ENCODE assay signal across 8 cellular contexts in genomic region chr9:131372609-131372978, GRCh38. TPM values are rescaled to one million over a fixed set of nuclear protein-coding genes. Genes with fewer than 3 reads are reported as not detected.
A peak's percentile ranks its signal among the peaks of the same experiment; 100 is the strongest.
DNase-seq lines count a peak whose midpoint lies in the region; ATAC-seq and TF ChIP-seq lines count a peak whose summit lies in the region.
"Not testable (repeated sequence)": the region's sequence is repeated elsewhere in the genome, so short reads cannot be mapped to it uniquely, and the experiment has no call there.

No MANE protein-coding gene starts in this region.

- POLR2A ChIA-PET in naive thymus-derived CD8-positive, alpha-beta T cell (lab: Charles Lee) = interaction anchor here (1.0 to 4.3 kb wide), 20 partner anchors 8 to 374 kb away, joined by 3 to 61 read pairs (median 8); no protein-coding TSS in a partner anchor

- H3K36me3 ChIP-seq in BE2C, Peyer's patch: not testable (repeated sequence)

- H3K4me3 Mint-ChIP-seq in HFFc6 = peak overlapping the region; percentile 92
- H3K4me3 Mint-ChIP-seq in activated T-helper 2 cell treated with anti-CD3 and anti-CD28 coated beads, Interferon-gamma antibody, Interleukin-2, Interleukin-4, amounts not matched to agents 10 μg/mL and 5 μg/mL and 100 μg/mL, durations not matched to agents 14 hours and 24 hours and 36 hours (ENCODE audit: low read depth) = peak overlapping the region; percentile 93
- H3K4me3 Mint-ChIP-seq in dendritic cell treated with granulocyte-macrophage colony-stimulating factor and Interleukin-4, amounts not matched to agents 40 ng/mL and 50 ng/mL, for 4 days = peak overlapping the region; percentile 94
- H3K4me3 Mint-ChIP-seq in naive thymus-derived CD8-positive, alpha-beta T cell = peak overlapping the region; percentile 87 to 98 (median 95)
- peak overlapping the region; percentile 93 for H3K4me3 Mint-ChIP-seq in stimulated activated memory B cell treated with anti-CD40 and anti-IgM and Interleukin-4, amounts not matched to agents 10 μg/mL and 1 μg/mL and 100 μg/mL, for 72 hours

- not testable (repeated sequence) for TF ChIP-seq POLR2A in Peyer's patch (IDR thresholded peaks at IDR 0.05)

- H3K36me3 Mint-ChIP-seq in HFFc6 (ENCODE audit: low read depth); activated T-helper 2 cell treated with anti-CD3 and anti-CD28 coated beads, Interferon-gamma antibody, Interleukin-2, Interleukin-4, amounts not matched to agents 10 μg/mL and 5 μg/mL and 100 μg/mL, durations not matched to agents 14 hours and 24 hours and 36 hours (ENCODE audit: low read depth); naive thymus-derived CD8-positive, alpha-beta T cell; stimulated activated memory B cell treated with anti-CD40 and anti-IgM and Interleukin-4, amounts not matched to agents 10 μg/mL and 1 μg/mL and 100 μg/mL, for 72 hours: not testable (repeated sequence)
- H3K36me3 Mint-ChIP-seq in dendritic cell treated with granulocyte-macrophage colony-stimulating factor and Interleukin-4, amounts not matched to agents 40 ng/mL and 50 ng/mL, for 4 days (ENCODE audit: low read depth) = peaks cover 17% of the 10 kb centered on the region

- intact Hi-C loops in activated T-helper 2 cell treated with anti-CD3 and anti-CD28 coated beads, Interferon-gamma antibody, Interleukin-2, Interleukin-4, amounts not matched to agents 10 μg/mL and 5 μg/mL and 100 μg/mL, durations not matched to agents 14 hours and 24 hours and 36 hours (cut with micrococcal nuclease) = loop anchor here (5.0 kb wide), 1 partner anchor 35 kb away; no protein-coding TSS in a partner anchor
- intact Hi-C loops in dendritic cell treated with granulocyte-macrophage colony-stimulating factor and Interleukin-4, amounts not matched to agents 40 ng/mL and 50 ng/mL, for 4 days (cut with micrococcal nuclease) = not testable (repeated sequence)
- intact Hi-C loops in right cardiac atrium (cut with DNase I) = loop anchor here in 2 of 4 donors (5.0 to 10.0 kb wide), 2 partner anchors 102 to 105 kb away; no protein-coding TSS in a partner anchor

- H3K9me3 Mint-ChIP-seq in HFFc6; activated T-helper 2 cell treated with anti-CD3 and anti-CD28 coated beads, Interferon-gamma antibody, Interleukin-2, Interleukin-4, amounts not matched to agents 10 μg/mL and 5 μg/mL and 100 μg/mL, durations not matched to agents 14 hours and 24 hours and 36 hours; dendritic cell treated with granulocyte-macrophage colony-stimulating factor and Interleukin-4, amounts not matched to agents 40 ng/mL and 50 ng/mL, for 4 days; naive thymus-derived CD8-positive, alpha-beta T cell; stimulated activated memory B cell treated with anti-CD40 and anti-IgM and Interleukin-4, amounts not matched to agents 10 μg/mL and 1 μg/mL and 100 μg/mL, for 72 hours: not testable (repeated sequence)

- ATAC-seq in right cardiac atrium; naive thymus-derived CD8-positive, alpha-beta T cell; stimulated activated memory B cell treated with anti-CD40 and anti-IgM and Interleukin-4, amounts not matched to agents 10 μg/mL and 1 μg/mL and 100 μg/mL, for 72 hours: not testable (repeated sequence)

- peak overlapping the region; percentile 87 for H3K4me3 ChIP-seq in BE2C (ENCODE audit: low read depth, low read length)
- H3K4me3 ChIP-seq in Peyer's patch = peak overlapping the region; percentile 58 to 73 (median 64)
- peak overlapping the region; percentile 59 for H3K4me3 ChIP-seq in right cardiac atrium (ENCODE audit: low read length)

- peak overlapping the region; percentile 84 for H3K27ac Mint-ChIP-seq in HFFc6
- peak overlapping the region; percentile 94 for H3K27ac Mint-ChIP-seq in activated T-helper 2 cell treated with anti-CD3 and anti-CD28 coated beads, Interferon-gamma antibody, Interleukin-2, Interleukin-4, amounts not matched to agents 10 μg/mL and 5 μg/mL and 100 μg/mL, durations not matched to agents 14 hours and 24 hours and 36 hours
- H3K27ac Mint-ChIP-seq in dendritic cell treated with granulocyte-macrophage colony-stimulating factor and Interleukin-4, amounts not matched to agents 40 ng/mL and 50 ng/mL, for 4 days = peak overlapping the region; percentile 98
- peak overlapping the region; percentile 85 to 97 (median 96) for H3K27ac Mint-ChIP-seq in naive thymus-derived CD8-positive, alpha-beta T cell
- peak overlapping the region; percentile 91 for H3K27ac Mint-ChIP-seq in stimulated activated memory B cell treated with anti-CD40 and anti-IgM and Interleukin-4, amounts not matched to agents 10 μg/mL and 1 μg/mL and 100 μg/mL, for 72 hours

- not testable (repeated sequence) for H3K27me3 ChIP-seq in BE2C; Peyer's patch; right cardiac atrium (ENCODE audit: control insufficient read depth, insufficient read depth)

- TF ChIP-seq CTCF in BE2C (IDR thresholded peaks at IDR 0.05; ENCODE audit: low read depth, low read length); HFFc6 (IDR thresholded peaks at IDR 0.05); Peyer's patch (IDR thresholded peaks at IDR 0.05): not testable (repeated sequence)

- H3K27ac ChIP-seq in Peyer's patch (peak overlapping the region; percentile 88 to 96 (median 92)), right cardiac atrium (ENCODE audit: low read length) (peak overlapping the region; percentile 94)

- H3K4me1 ChIP-seq in BE2C; Peyer's patch; right cardiac atrium (ENCODE audit: control insufficient read depth, insufficient read depth, low read length): not testable (repeated sequence)

- not testable (repeated sequence) for H3K9me3 ChIP-seq in BE2C; Peyer's patch; right cardiac atrium (ENCODE audit: control insufficient read depth, low read length)

- WGBS in right cardiac atrium = 57% methylated on average over 17 of the region's 17 CpGs

- peaks cover 18% of the 10 kb centered on the region for H3K4me1 Mint-ChIP-seq in HFFc6 (ENCODE audit: low read depth)
- H3K4me1 Mint-ChIP-seq in activated T-helper 2 cell treated with anti-CD3 and anti-CD28 coated beads, Interferon-gamma antibody, Interleukin-2, Interleukin-4, amounts not matched to agents 10 μg/mL and 5 μg/mL and 100 μg/mL, durations not matched to agents 14 hours and 24 hours and 36 hours (ENCODE audit: low read depth) = peaks cover 15% of the 10 kb centered on the region
- H3K4me1 Mint-ChIP-seq in dendritic cell treated with granulocyte-macrophage colony-stimulating factor and Interleukin-4, amounts not matched to agents 40 ng/mL and 50 ng/mL, for 4 days (ENCODE audit: low read depth) = peaks cover 12% of the 10 kb centered on the region
- peaks cover 5 to 24% (median 21%) of the 10 kb centered on the region in 4 donors for H3K4me1 Mint-ChIP-seq in naive thymus-derived CD8-positive, alpha-beta T cell
- peaks cover 13% of the 10 kb centered on the region for H3K4me1 Mint-ChIP-seq in stimulated activated memory B cell treated with anti-CD40 and anti-IgM and Interleukin-4, amounts not matched to agents 10 μg/mL and 1 μg/mL and 100 μg/mL, for 72 hours

- H3K27me3 Mint-ChIP-seq in HFFc6 (ENCODE audit: insufficient read depth); activated T-helper 2 cell treated with anti-CD3 and anti-CD28 coated beads, Interferon-gamma antibody, Interleukin-2, Interleukin-4, amounts not matched to agents 10 μg/mL and 5 μg/mL and 100 μg/mL, durations not matched to agents 14 hours and 24 hours and 36 hours (ENCODE audit: low read depth); dendritic cell treated with granulocyte-macrophage colony-stimulating factor and Interleukin-4, amounts not matched to agents 40 ng/mL and 50 ng/mL, for 4 days; naive thymus-derived CD8-positive, alpha-beta T cell; stimulated activated memory B cell treated with anti-CD40 and anti-IgM and Interleukin-4, amounts not matched to agents 10 μg/mL and 1 μg/mL and 100 μg/mL, for 72 hours: not testable (repeated sequence)

- not testable (repeated sequence) for DNase-seq in BE2C; HFFc6; Peyer's patch; activated T-helper 2 cell treated with anti-CD3 and anti-CD28 coated beads, Interferon-gamma antibody, Interleukin-2, Interleukin-4, amounts not matched to agents 10 μg/mL and 5 μg/mL and 100 μg/mL, durations not matched to agents 14 hours and 24 hours and 36 hours (ENCODE audit: low spot score); naive thymus-derived CD8-positive, alpha-beta T cell
- DNase-seq in right cardiac atrium = peak in 2 of 3 donors; percentile 31 to 65

RNA-seq across cellular contexts. Expression of gene PRRC2B, which starts 21.3 kb away (rescaled TPM):
- 119 TPM for polyA plus RNA-seq in BE2C (2012; ENCODE audit: insufficient read depth, insufficient read length, low read depth)
- total RNA-seq in HFFc6 (2021; fragmentation: NEBNext Ultra II Directional; extraction: Animal tissue kit (Norgen Biotek cat#: 25700)) = 100 to 1,000 TPM; 130 to 173 (median 145) TPM
- total RNA-seq in Peyer's patch (100 to 1,000 TPM; 109 to 174 (median 149) TPM), right cardiac atrium (100 to 1,000 TPM; 137 to 175 (median 149) TPM)
- 150 and 174 TPM in 2 replicates for total RNA-seq in activated T-helper 2 cell treated with anti-CD3 and anti-CD28 coated beads, Interferon-gamma antibody, Interleukin-2, Interleukin-4, amounts not matched to agents 10 μg/mL and 5 μg/mL and 100 μg/mL, durations not matched to agents 14 hours and 24 hours and 36 hours
- 78.1 TPM for polyA plus RNA-seq in right cardiac atrium
- total RNA-seq in naive thymus-derived CD8-positive, alpha-beta T cell = 100 to 1,000 TPM; 383 to 386 TPM
- 10 to 100 TPM; 13.4 to 56.3 (median 27.9) TPM for polyA plus RNA-seq in naive thymus-derived CD8-positive, alpha-beta T cell
